ENCODE assay signal across 10 cellular contexts in genomic region chr1:146032613-146033219, GRCh38. TPM values are rescaled to one million over a fixed set of nuclear protein-coding genes. Genes with fewer than 3 reads are reported as not detected.
A peak's percentile ranks its signal among the peaks of the same experiment; 100 is the strongest.
DNase-seq lines count a peak whose midpoint lies in the region; ATAC-seq and TF ChIP-seq lines count a peak whose summit lies in the region.
"Had no signal": no experiment of that assay in that cellular context is flagged by ENCODE, and none has a peak within 500 bp of the region (broad histone marks: within the 10 kb centered on the region; RNA-seq: fewer than 3 reads in every experiment).

No MANE protein-coding gene starts in this region.

- no peak for TF ChIP-seq POLR2A in Peyer's patch (IDR thresholded peaks at IDR 0.05)
- TF ChIP-seq POLR2A in gastrocnemius medialis (IDR thresholded peaks at IDR 0.05) = no peak

- in situ Hi-C loops in gastrocnemius medialis (cut with MboI; ENCODE audit: low sequenced_read_pairs in 4 of 4) = no loop called here

- H3K4me3 Mint-ChIP-seq in IgD-negative memory B cell = peak overlapping the region in 1 of 4 donors; percentile 69
- no peak overlapping the region for H3K4me3 Mint-ChIP-seq in activated T-helper 1 cell treated with anti-CD3 and anti-CD28 coated beads, Interleukin-12 subunit alpha, Interleukin-12 subunit beta, Interleukin-2, Interleukin-4 antibody, amounts not matched to agents 30 ng/mL and 10 ng/mL and 1 ng/mL, durations not matched to agents 14 hours and 24 hours and 36 hours

- peaks cover 0 to 9% (median 3%) of the 10 kb centered on the region in 4 donors for H3K4me1 ChIP-seq in Peyer's patch
- peaks cover 19 to 28% of the 10 kb centered on the region in 2 donors for H3K4me1 ChIP-seq in gastrocnemius medialis

- H3K36me3 ChIP-seq in Peyer's patch = no peaks in the 10 kb centered on the region
- no peaks in the 10 kb centered on the region for H3K36me3 ChIP-seq in gastrocnemius medialis
- H3K36me3 ChIP-seq: pancreas had no signal

- peak overlapping the region; percentile 17 to 88 (median 59) for H3K27ac Mint-ChIP-seq in IgD-negative memory B cell
- H3K27ac Mint-ChIP-seq in activated T-helper 1 cell treated with anti-CD3 and anti-CD28 coated beads, Interleukin-12 subunit alpha, Interleukin-12 subunit beta, Interleukin-2, Interleukin-4 antibody, amounts not matched to agents 30 ng/mL and 10 ng/mL and 1 ng/mL, durations not matched to agents 14 hours and 24 hours and 36 hours = no peak overlapping the region

- intact Hi-C loops in gastrocnemius medialis (cut with DNase I; ENCODE audit: low total_unique reads) = no loop called here
- intact Hi-C loops in activated T-helper 1 cell treated with anti-CD3 and anti-CD28 coated beads, Interleukin-12 subunit alpha, Interleukin-12 subunit beta, Interleukin-2, Interleukin-4 antibody, amounts not matched to agents 30 ng/mL and 10 ng/mL and 1 ng/mL, durations not matched to agents 14 hours and 24 hours and 36 hours (cut with micrococcal nuclease) = no loop called here

- no peaks in the 10 kb centered on the region for H3K27me3 ChIP-seq in Peyer's patch
- H3K27me3 ChIP-seq in gastrocnemius medialis = no peaks in the 10 kb centered on the region
- H3K27me3 ChIP-seq: pancreas had no signal

- H3K4me3 ChIP-seq in Peyer's patch = no peak overlapping the region
- H3K4me3 ChIP-seq in gastrocnemius medialis = no peak overlapping the region
- H3K4me3 ChIP-seq: pancreas had no signal

- H3K4me1 Mint-ChIP-seq in IgD-negative memory B cell = peaks cover 13 to 33% (median 16%) of the 10 kb centered on the region in 3 donors
- peaks cover 36% of the 10 kb centered on the region for H3K4me1 Mint-ChIP-seq in activated T-helper 1 cell treated with anti-CD3 and anti-CD28 coated beads, Interleukin-12 subunit alpha, Interleukin-12 subunit beta, Interleukin-2, Interleukin-4 antibody, amounts not matched to agents 30 ng/mL and 10 ng/mL and 1 ng/mL, durations not matched to agents 14 hours and 24 hours and 36 hours (ENCODE audit: low read depth)

- DNase-seq in DMS153 (lab: John Stamatoyannopoulos, UW) = peak; percentile 21
- no peak for DNase-seq in Peyer's patch
- peak; percentile 41 for DNase-seq in fibroblast of gingiva (ENCODE audit: low read depth)
- no peak for DNase-seq in gastrocnemius medialis
- no peak for DNase-seq in stimulated activated CD8-positive, alpha-beta memory T cell treated with anti-CD3 and anti-CD28 coated beads, Interleukin-4, amount 100 ng/mL, for 48 hours
- no peak for DNase-seq in activated T-helper 1 cell treated with anti-CD3 and anti-CD28 coated beads, Interleukin-12 subunit alpha, Interleukin-12 subunit beta, Interleukin-2, Interleukin-4 antibody, amounts not matched to agents 30 ng/mL and 10 ng/mL and 1 ng/mL, durations not matched to agents 14 hours and 24 hours and 36 hours (ENCODE audit: low spot score)
- DNase-seq: pancreas had no signal

- ATAC-seq in gastrocnemius medialis (no peak), HG03039 (IDR thresholded peaks at IDR 0.05; ENCODE audit: unreplicated experiment) (no peak)

- peaks cover 1% of the 10 kb centered on the region for H3K36me3 Mint-ChIP-seq in IgD-negative memory B cell
- H3K36me3 Mint-ChIP-seq in activated T-helper 1 cell treated with anti-CD3 and anti-CD28 coated beads, Interleukin-12 subunit alpha, Interleukin-12 subunit beta, Interleukin-2, Interleukin-4 antibody, amounts not matched to agents 30 ng/mL and 10 ng/mL and 1 ng/mL, durations not matched to agents 14 hours and 24 hours and 36 hours (ENCODE audit: low read depth) = no peaks in the 10 kb centered on the region

- H3K27ac ChIP-seq in Peyer's patch (no peak overlapping the region), gastrocnemius medialis (peak overlapping the region; percentile 25 to 83 (median 42))
- H3K27ac ChIP-seq: pancreas had no signal

- TF ChIP-seq CTCF in Peyer's patch (IDR thresholded peaks at IDR 0.05) = peak in 5 of 6 experiments; percentile 44 to 70 (median 61)
- TF ChIP-seq CTCF in gastrocnemius medialis (IDR thresholded peaks at IDR 0.05 in 4 of 5, conservative IDR thresholded peaks at IDR 0.05 in 1 of 5) = peak; percentile 20 to 51 (median 31)

- H3K9me3 ChIP-seq in Peyer's patch = no peaks in the 10 kb centered on the region
- no peaks in the 10 kb centered on the region for H3K9me3 ChIP-seq in gastrocnemius medialis
- H3K9me3 ChIP-seq: pancreas had no signal

- H3K27me3 Mint-ChIP-seq in IgD-negative memory B cell = peaks cover 8% of the 10 kb centered on the region
- H3K27me3 Mint-ChIP-seq in activated T-helper 1 cell treated with anti-CD3 and anti-CD28 coated beads, Interleukin-12 subunit alpha, Interleukin-12 subunit beta, Interleukin-2, Interleukin-4 antibody, amounts not matched to agents 30 ng/mL and 10 ng/mL and 1 ng/mL, durations not matched to agents 14 hours and 24 hours and 36 hours (ENCODE audit: insufficient read depth) = peaks cover 23% of the 10 kb centered on the region

- H3K9me3 Mint-ChIP-seq in IgD-negative memory B cell = peaks cover 0 to 4% (median 0%) of the 10 kb centered on the region in 3 donors
- no peaks in the 10 kb centered on the region for H3K9me3 Mint-ChIP-seq in activated T-helper 1 cell treated with anti-CD3 and anti-CD28 coated beads, Interleukin-12 subunit alpha, Interleukin-12 subunit beta, Interleukin-2, Interleukin-4 antibody, amounts not matched to agents 30 ng/mL and 10 ng/mL and 1 ng/mL, durations not matched to agents 14 hours and 24 hours and 36 hours

RNA-seq across cellular contexts. Expression of gene HJV, which starts 11.2 kb away (rescaled TPM):
- polyA plus RNA-seq in IgD-negative memory B cell = not detected
- total RNA-seq in Peyer's patch = not detected
- 100 to 1,000 TPM; 274 to 585 (median 420) TPM for total RNA-seq in gastrocnemius medialis
- not detected in 2 replicates for total RNA-seq in activated T-helper 1 cell treated with anti-CD3 and anti-CD28 coated beads, Interleukin-12 subunit alpha, Interleukin-12 subunit beta, Interleukin-2, Interleukin-4 antibody, amounts not matched to agents 30 ng/mL and 10 ng/mL and 1 ng/mL, durations not matched to agents 14 hours and 24 hours and 36 hours
- total RNA-seq: pancreas; T-helper 2 cell treated with Interferon-gamma antibody and Interleukin-4, amounts not matched to agents 100 ng/mL and 5 ng/mL, for 36 hours had no signal

RNA-seq across cellular contexts. Expression of gene TXNIP, which starts 36.3 kb away (rescaled TPM):
- polyA plus RNA-seq in IgD-negative memory B cell = 3,579 TPM
- 1,000 to 10,000 TPM in 2 of 4 donors, 100 to 1,000 TPM in 2; 313 to 1,366 (median 694) TPM for total RNA-seq in Peyer's patch
- 1,000 to 10,000 TPM; 1,815 to 2,839 (median 2,202) TPM for total RNA-seq in gastrocnemius medialis
- total RNA-seq in activated T-helper 1 cell treated with anti-CD3 and anti-CD28 coated beads, Interleukin-12 subunit alpha, Interleukin-12 subunit beta, Interleukin-2, Interleukin-4 antibody, amounts not matched to agents 30 ng/mL and 10 ng/mL and 1 ng/mL, durations not matched to agents 14 hours and 24 hours and 36 hours = 107 and 108 TPM in 2 replicates

Comparison
In these comparisons a context has a peak if more than half of its experiments do, and no peak if none do; other contexts are left out.
1. DNase-seq: peak in DMS153 (single experiment) and fibroblast of gingiva (single experiment); none in Peyer's patch (0 of 3), gastrocnemius medialis (0 of 2), stimulated activated CD8-positive, alpha-beta memory T cell treated with anti-CD3 and anti-CD28 coated beads, Interleukin-4, amount 100 ng/mL, for 48 hours (single experiment) and activated T-helper 1 cell treated with anti-CD3 and anti-CD28 coated beads, Interleukin-12 subunit alpha, Interleukin-12 subunit beta, Interleukin-2, Interleukin-4 antibody, amounts not matched to agents 30 ng/mL and 10 ng/mL and 1 ng/mL, durations not matched to agents 14 hours and 24 hours and 36 hours (single experiment).
2. H3K27ac ChIP-seq: peak in gastrocnemius medialis (4 of 4); none in Peyer's patch (0 of 4).
3. RNA of gene HJV, which starts 11.2 kb away (total RNA-seq): 274 to 585 TPM in gastrocnemius medialis; not detected in Peyer's patch and not detected in activated T-helper 1 cell treated with anti-CD3 and anti-CD28 coated beads, Interleukin-12 subunit alpha, Interleukin-12 subunit beta, Interleukin-2, Interleukin-4 antibody, amounts not matched to agents 30 ng/mL and 10 ng/mL and 1 ng/mL, durations not matched to agents 14 hours and 24 hours and 36 hours; every median in the first group is over 100 times any median in the second.